ENCODE assay signal across 17 cellular contexts in genomic region chr1:209349372-209350324, GRCh38.
DNase-seq lines count a peak whose midpoint lies in the region; ATAC-seq and TF ChIP-seq lines count a peak whose summit lies in the region.
"Had no signal": no experiment of that assay in that cellular context is flagged by ENCODE, and none has a peak within 500 bp of the region (broad histone marks: within the 10 kb centered on the region; RNA-seq: fewer than 3 reads in every experiment).

No MANE protein-coding gene starts in this region.

- 65 to 68% methylated on average over 9 of the region's 9 CpGs for WGBS in sigmoid colon, 2 donors

- ATAC-seq in GM19324 (IDR thresholded peaks at IDR 0.05; ENCODE audit: low FRiP score, unreplicated experiment) (peak; percentile 60), GM19463 (IDR thresholded peaks at IDR 0.05; ENCODE audit: unreplicated experiment) (no peak), HG03442 (IDR thresholded peaks at IDR 0.05; ENCODE audit: unreplicated experiment) (no peak)
- ATAC-seq: activated T-cell treated with anti-CD3 and anti-CD28 coated beads, Interleukin-2, amount 50 U/mL, for 72 hours; CD8-positive, alpha-beta T cell; foreskin keratinocyte; natural killer cell treated with Interleukin-12 subunit alpha and Interleukin-12 subunit beta and Interleukin-15 and Interleukin-18, amount 100 ng/mL, for 72 hours had no signal

- H3K4me3 ChIP-seq in cardiac fibroblast (replicated peaks in 1 of 2; ENCODE audit: low read depth in 2 of 2, low read length in 2 of 2) (no peak overlapping the region), sigmoid colon (no peak overlapping the region), tibial artery (no peak overlapping the region)
- H3K4me3 ChIP-seq: testis had no signal

- H3K36me3 ChIP-seq in sigmoid colon: no peaks in the 10 kb centered on the region
- no peaks in the 10 kb centered on the region for H3K36me3 ChIP-seq in tibial artery

- TF ChIP-seq CTCF in cardiac fibroblast (IDR thresholded peaks at IDR 0.05; ENCODE audit: low read depth, low read length) (no peak), sigmoid colon (IDR thresholded peaks at IDR 0.05) (no peak), tibial artery (IDR thresholded peaks at IDR 0.05) (no peak)

- peak overlapping the region in 3 of 4 donors; percentile 37 to 61 (median 55) for H3K27ac ChIP-seq in sigmoid colon
- no peak overlapping the region for H3K27ac ChIP-seq in tibial artery
- H3K27ac ChIP-seq: foreskin keratinocyte, testis had no signal

- TF ChIP-seq EP300 in sigmoid colon (IDR thresholded peaks at IDR 0.05): no peak

- H3K4me1 ChIP-seq in sigmoid colon: peaks cover 0 to 36% (median 13%) of the 10 kb centered on the region in 4 donors
- no peaks in the 10 kb centered on the region for H3K4me1 ChIP-seq in tibial artery
- H3K4me1 ChIP-seq: testis had no signal

- DNase-seq in NCI-H2029 treated with DMSO at 0.1 percent for 48 hours (lab: John Stamatoyannopoulos, UW): peak; percentile 56
- peak; percentile 21 to 22 for DNase-seq in cardiac fibroblast (ENCODE audit: low read depth in 2 of 2)
- no peak for DNase-seq in sigmoid colon
- no peak for DNase-seq in activated CD4-positive, alpha-beta T cell treated with anti-CD3 and anti-CD28 coated beads for 48 hours
- DNase-seq in tibial artery: no peak
- DNase-seq: activated T-cell treated with anti-CD3 and anti-CD28 coated beads, Interleukin-2, amount 50 U/mL, for 72 hours; CD8-positive, alpha-beta T cell; effector CD4-positive, alpha-beta T cell; foreskin keratinocyte; GOT3; NCI-H1092; SW 1271; testis had no signal

- intact Hi-C loops in sigmoid colon (cut with DNase I) (loop anchor here (5.0 kb wide), 1 partner anchor 82 kb away; no protein-coding TSS in a partner anchor), tibial artery (cut with DNase I; ENCODE audit: low total_unique reads) (no loop called here)

- H3K9me3 ChIP-seq in sigmoid colon (no peaks in the 10 kb centered on the region), tibial artery (no peaks in the 10 kb centered on the region)
- H3K9me3 ChIP-seq: testis had no signal

- TF ChIP-seq POLR2A in sigmoid colon (IDR thresholded peaks at IDR 0.05): no peak

- H3K27me3 ChIP-seq in sigmoid colon (no peaks in the 10 kb centered on the region), tibial artery (no peaks in the 10 kb centered on the region)
- H3K27me3 ChIP-seq: foreskin keratinocyte, testis had no signal

Comparison
In these comparisons a context has a peak if more than half of its experiments do, and no peak if none do; other contexts are left out.
1. DNase-seq: peak in NCI-H2029 treated with DMSO at 0.1 percent for 48 hours (single experiment) and cardiac fibroblast (2 of 2); none in sigmoid colon (single experiment), activated CD4-positive, alpha-beta T cell treated with anti-CD3 and anti-CD28 coated beads for 48 hours (single experiment) and tibial artery (0 of 2).
2. H3K27ac ChIP-seq: peak in sigmoid colon (3 of 4); none in tibial artery (0 of 2).